In genomic region chr19:40598121-40598917, GRCh38 we compare ENCODE assay signal across 1 cellular context.
TF ChIP-seq lines count a peak whose summit lies in the region.

No MANE protein-coding gene starts in this region.

TF ChIP-seq in K562, 482 proteins besides CTCF, POLR2A, EP300 and RAD21 (continued from another document and continues in another):
- 0 out of 2 replicates have a peak, but pooled peaks have one; percentile 42 for TF ChIP-seq ZBTB33 (CRISPR knock-in tag; IDR thresholded peaks at IDR 0.05)
- peak; percentile 74 for TF ChIP-seq HMGXB4 (CRISPR knock-in tag; IDR thresholded peaks at IDR 0.05)
- 0 out of 2 replicates have a peak, but pooled peaks have one; percentile 49 for TF ChIP-seq TRIM25 (IDR thresholded peaks at IDR 0.05; ENCODE audit: borderline replicate concordance)
- no peak for TF ChIP-seq MCM5 (IDR thresholded peaks at IDR 0.05; ENCODE audit: low read depth)
- peak; percentile 99 for TF ChIP-seq PRDM10 (IDR thresholded peaks at IDR 0.05; ENCODE audit: partially characterized antibody)
- peak; percentile 37 for TF ChIP-seq EP400 (IDR thresholded peaks at IDR 0.05)
- peak; percentile 13; the same call in 1 of the 2 replicates for TF ChIP-seq HLTF (IDR thresholded peaks at IDR 0.05)
- TF ChIP-seq CTBP1 (IDR thresholded peaks at IDR 0.05; ENCODE audit: borderline replicate concordance), result peak; percentile 94
- peak; percentile 48; the same call in 1 of the 2 replicates for TF ChIP-seq MYNN (IDR thresholded peaks at IDR 0.05)
- TF ChIP-seq MYNN (CRISPR knock-in tag; IDR thresholded peaks at IDR 0.05), result no peak
- no peak for TF ChIP-seq E4F1 (CRISPR knock-in tag; IDR thresholded peaks at IDR 0.05; ENCODE audit: borderline replicate concordance)
- no peak for TF ChIP-seq RFX7 (CRISPR knock-in tag; IDR thresholded peaks at IDR 0.05)
- TF ChIP-seq ZFP36 (IDR thresholded peaks at IDR 0.05; ENCODE audit: low read depth, low read length, partially characterized antibody), result no peak
- TF ChIP-seq LCOR (CRISPR knock-in tag; IDR thresholded peaks at IDR 0.05), result 0 out of 2 replicates have a peak, but pooled peaks have one; percentile 35
- TF ChIP-seq DPF2 (IDR thresholded peaks at IDR 0.05), result peak; percentile 41; the same call in 1 of the 2 replicates
- peak; percentile 40 to 91; a peak in 2 of 4 replicates for TF ChIP-seq MAZ (CRISPR knock-in tag; conservative IDR thresholded peaks at IDR 0.05 in 1 of 2, IDR thresholded peaks at IDR 0.05 in 1 of 2)
- peak; percentile 18 for TF ChIP-seq NEUROD1 (IDR thresholded peaks at IDR 0.05; ENCODE audit: borderline replicate concordance, low read depth, low read length, partially characterized antibody)
- no peak for TF ChIP-seq FOSL1 (tag; conservative IDR thresholded peaks at IDR 0.05)
- TF ChIP-seq MLLT1 (IDR thresholded peaks at IDR 0.05), result 0 out of 4 replicates have a peak, but pooled peaks of 1 of the 2 experiments have one; percentile 8
- TF ChIP-seq HMG20A (CRISPR knock-in tag; conservative IDR thresholded peaks at IDR 0.05), result no peak
- peak; percentile 39 for TF ChIP-seq TEAD4 (IDR thresholded peaks at IDR 0.05; ENCODE audit: low read length)
- TF ChIP-seq TEAD4 (CRISPR knock-in tag; IDR thresholded peaks at IDR 0.05; ENCODE audit: borderline replicate concordance), result no peak
- no peak for TF ChIP-seq GATA2 (CRISPR knock-in tag; IDR thresholded peaks at IDR 0.05)
- no peak for TF ChIP-seq SNIP1 (IDR thresholded peaks at IDR 0.05; ENCODE audit: low read depth)
- TF ChIP-seq MNT (conservative IDR thresholded peaks at IDR 0.05), result peak; percentile 61 to 76
- TF ChIP-seq SMARCB1 (IDR thresholded peaks at IDR 0.05; ENCODE audit: insufficient read length, low read depth), result no peak
- 0 out of 2 replicates have a peak, but pooled peaks have one; percentile 38 for TF ChIP-seq ZBTB43 (CRISPR knock-in tag; IDR thresholded peaks at IDR 0.05)
- peak; percentile 39; the same call in 1 of the 2 replicates for TF ChIP-seq NBN (IDR thresholded peaks at IDR 0.05; ENCODE audit: low read depth)
- TF ChIP-seq LEF1 (IDR thresholded peaks at IDR 0.05), result peak; percentile 50; the same call in 1 of the 2 replicates
- TF ChIP-seq KLF10 (CRISPR knock-in tag; IDR thresholded peaks at IDR 0.05), result no peak
- no peak for TF ChIP-seq ZNF695 (CRISPR knock-in tag; IDR thresholded peaks at IDR 0.05)
- TF ChIP-seq BRD9 (IDR thresholded peaks at IDR 0.05; ENCODE audit: low read depth, partially characterized antibody), result peak; percentile 59
- TF ChIP-seq ZNF655 (CRISPR knock-in tag; IDR thresholded peaks at IDR 0.05), result no peak
- TF ChIP-seq ARID2 (IDR thresholded peaks at IDR 0.05), result peak; percentile 79
- peak; percentile 82; the same call in 1 of the 2 replicates for TF ChIP-seq ZBTB7A (IDR thresholded peaks at IDR 0.05; ENCODE audit: borderline replicate concordance, control insufficient read depth, low read depth, low read length)
- TF ChIP-seq NONO (IDR thresholded peaks at IDR 0.05; ENCODE audit: low read depth in 2 of 2, low read length in 1 of 2), result peak in 1 of 2 experiments; percentile 99; a peak in 2 of 4 replicates
- no peak for TF ChIP-seq PATZ1 (CRISPR knock-in tag; IDR thresholded peaks at IDR 0.05; ENCODE audit: borderline replicate concordance)
- peak; percentile 81 for TF ChIP-seq FOXM1 (IDR thresholded peaks at IDR 0.05; ENCODE audit: low read depth)
- TF ChIP-seq FOXM1 (CRISPR knock-in tag; IDR thresholded peaks at IDR 0.05; ENCODE audit: low read depth), result no peak
- peak; percentile 39 for TF ChIP-seq ARID1B (IDR thresholded peaks at IDR 0.05)
- TF ChIP-seq MTA1 (IDR thresholded peaks at IDR 0.05; ENCODE audit: borderline replicate concordance), result peak; percentile 28; the same call in 1 of the 2 replicates
- TF ChIP-seq ZNF583 (CRISPR knock-in tag; IDR thresholded peaks at IDR 0.05), result no peak
